In genomic region chr20:2558581-2559301, GRCh38 we compare ENCODE assay signal across 13 cellular contexts. TPM values are rescaled to one million over a fixed set of nuclear protein-coding genes. Genes with fewer than 3 reads are reported as not detected.
DNase-seq lines count a peak whose midpoint lies in the region; ATAC-seq and TF ChIP-seq lines count a peak whose summit lies in the region.
"Had no signal": no experiment of that assay in that cellular context is flagged by ENCODE, and none has a peak within 500 bp of the region (broad histone marks: within the 10 kb centered on the region; RNA-seq: fewer than 3 reads in every experiment).

No MANE protein-coding gene starts in this region.

- H3K9me3 Mint-ChIP-seq in T-helper 2 cell treated with Interferon-gamma antibody and Interleukin-4, amounts not matched to agents 5 μg/mL and 100 μg/mL, for 36 hours = no peaks in the 10 kb centered on the region
- H3K9me3 Mint-ChIP-seq: activated T-helper 17 cell treated with anti-CD3 and anti-CD28 coated beads, Interleukin-2, amount 50 U/mL, for 72 hours; stimulated activated effector memory CD8-positive, alpha-beta T cell treated with anti-CD3 and anti-CD28 coated beads, Interleukin-12 subunit alpha, Interleukin-12 subunit beta, amount 100 ng/mL, for 72 hours had no signal

- H3K9me3 ChIP-seq in MG63 = no peaks in the 10 kb centered on the region
- H3K9me3 ChIP-seq in esophagus squamous epithelium = no peaks in the 10 kb centered on the region
- peaks cover 1% of the 10 kb centered on the region for H3K9me3 ChIP-seq in neuron (ENCODE audit: low read length)

- DNase-seq in Ammon's horn (ENCODE audit: low spot score) (peak; percentile 30), MG63 (peak; percentile 4), esophagus squamous epithelium (lab: John Stamatoyannopoulos, UW) (no peak), CD1c-positive myeloid dendritic cell (ENCODE audit: extremely low spot score) (no peak), germinal center (ENCODE audit: low spot score) (no peak)
- DNase-seq in T-helper 2 cell treated with Interferon-gamma antibody and Interleukin-4, amounts not matched to agents 5 μg/mL and 100 μg/mL, for 36 hours (ENCODE audit: low spot score) = no peak
- DNase-seq: DND-41, foreskin melanocyte had no signal

- TF ChIP-seq CTCF in esophagus squamous epithelium (IDR thresholded peaks at IDR 0.05) = no peak

- H3K27ac Mint-ChIP-seq in T-helper 2 cell treated with Interferon-gamma antibody and Interleukin-4, amounts not matched to agents 5 μg/mL and 100 μg/mL, for 36 hours = no peak overlapping the region
- H3K27ac Mint-ChIP-seq: activated T-helper 17 cell treated with anti-CD3 and anti-CD28 coated beads, Interleukin-2, amount 50 U/mL, for 72 hours; stimulated activated effector memory CD8-positive, alpha-beta T cell treated with anti-CD3 and anti-CD28 coated beads, Interleukin-12 subunit alpha, Interleukin-12 subunit beta, amount 100 ng/mL, for 72 hours had no signal

- H3K4me1 ChIP-seq in esophagus squamous epithelium (peaks cover 8 to 12% (median 10%) of the 10 kb centered on the region in 3 donors), neuron (ENCODE audit: insufficient read depth, low read length) (peaks cover 17% of the 10 kb centered on the region)

- no peaks in the 10 kb centered on the region for H3K36me3 Mint-ChIP-seq in T-helper 2 cell treated with Interferon-gamma antibody and Interleukin-4, amounts not matched to agents 5 μg/mL and 100 μg/mL, for 36 hours (ENCODE audit: low read depth)
- H3K36me3 Mint-ChIP-seq: stimulated activated effector memory CD8-positive, alpha-beta T cell treated with anti-CD3 and anti-CD28 coated beads, Interleukin-12 subunit alpha, Interleukin-12 subunit beta, amount 100 ng/mL, for 72 hours had no signal

- H3K36me3 ChIP-seq in MG63 (no peaks in the 10 kb centered on the region), esophagus squamous epithelium (no peaks in the 10 kb centered on the region), neuron (ENCODE audit: insufficient read depth, low read length) (no peaks in the 10 kb centered on the region)

- H3K4me1 Mint-ChIP-seq in T-helper 2 cell treated with Interferon-gamma antibody and Interleukin-4, amounts not matched to agents 5 μg/mL and 100 μg/mL, for 36 hours (ENCODE audit: low read depth) = no peaks in the 10 kb centered on the region
- H3K4me1 Mint-ChIP-seq: activated T-helper 17 cell treated with anti-CD3 and anti-CD28 coated beads, Interleukin-2, amount 50 U/mL, for 72 hours; stimulated activated effector memory CD8-positive, alpha-beta T cell treated with anti-CD3 and anti-CD28 coated beads, Interleukin-12 subunit alpha, Interleukin-12 subunit beta, amount 100 ng/mL, for 72 hours had no signal

- no peak for TF ChIP-seq POLR2A in esophagus squamous epithelium (IDR thresholded peaks at IDR 0.05)

- H3K4me3 Mint-ChIP-seq in T-helper 2 cell treated with Interferon-gamma antibody and Interleukin-4, amounts not matched to agents 5 μg/mL and 100 μg/mL, for 36 hours = no peak overlapping the region
- H3K4me3 Mint-ChIP-seq: activated T-helper 17 cell treated with anti-CD3 and anti-CD28 coated beads, Interleukin-2, amount 50 U/mL, for 72 hours; stimulated activated effector memory CD8-positive, alpha-beta T cell treated with anti-CD3 and anti-CD28 coated beads, Interleukin-12 subunit alpha, Interleukin-12 subunit beta, amount 100 ng/mL, for 72 hours had no signal

- peak overlapping the region; percentile 59 for H2AFZ ChIP-seq in neuron (ENCODE audit: low read depth, low read length)

- H3K27me3 ChIP-seq in MG63 = peaks cover 8% of the 10 kb centered on the region
- peaks cover 10 to 80% (median 10%) of the 10 kb centered on the region in 4 donors for H3K27me3 ChIP-seq in esophagus squamous epithelium
- H3K27me3 ChIP-seq in neuron (ENCODE audit: insufficient read depth, low read length) = peaks cover 56% of the 10 kb centered on the region

- ATAC-seq in GM21367 (IDR thresholded peaks at IDR 0.05; ENCODE audit: unreplicated experiment) = no peak
- ATAC-seq: activated T-helper 17 cell treated with anti-CD3 and anti-CD28 coated beads, Interleukin-2, amount 50 U/mL, for 72 hours; stimulated activated effector memory CD8-positive, alpha-beta T cell treated with anti-CD3 and anti-CD28 coated beads, Interleukin-12 subunit alpha, Interleukin-12 subunit beta, amount 100 ng/mL, for 72 hours had no signal

- H3K27ac ChIP-seq in esophagus squamous epithelium = no peak overlapping the region

- H3K27me3 Mint-ChIP-seq in T-helper 2 cell treated with Interferon-gamma antibody and Interleukin-4, amounts not matched to agents 5 μg/mL and 100 μg/mL, for 36 hours (ENCODE audit: low read depth) = peaks cover 49% of the 10 kb centered on the region

- 4 to 8% methylated on average over 18 to 25 of the region's 54 CpGs for WGBS in esophagus squamous epithelium, 2 donors

- intact Hi-C loops in esophagus squamous epithelium (cut with DNase I) = no loop called here

- H3K4me3 ChIP-seq in MG63 = no peak overlapping the region
- H3K4me3 ChIP-seq in esophagus squamous epithelium = peak overlapping the region in 3 of 4 donors; percentile 11 to 51 (median 37)
- H3K4me3 ChIP-seq in neuron (ENCODE audit: low read length) = no peak overlapping the region

RNA-seq across cellular contexts. Expression of gene TMC2, which starts 22.4 kb away (rescaled TPM):
- total RNA-seq in MG63 (2014; rRNA removed; shearing (Covaris generic); ENCODE audit: low replicate concordance) = not detected in 2 replicates
- total RNA-seq in esophagus squamous epithelium = under 1 TPM in 1 of 4 donors, not detected in 3; 0.19 TPM
- total RNA-seq: activated T-helper 17 cell treated with anti-CD3 and anti-CD28 coated beads, Interleukin-2, amount 50 U/mL, for 72 hours; SK-MEL-5 had no signal

RNA-seq across cellular contexts. Expression of gene ZNF343, which starts 50.0 kb away (rescaled TPM):
- total RNA-seq in MG63 (2014; rRNA removed; shearing (Covaris generic); ENCODE audit: low replicate concordance) = 2.2 and 3.7 TPM in 2 replicates
- total RNA-seq in esophagus squamous epithelium = 10 to 100 TPM in 1 of 4 donors, 1 to 10 TPM in 3; 4.9 to 13.2 (median 5.4) TPM

Comparison
In these comparisons a context has a peak if more than half of its experiments do, and no peak if none do; other contexts are left out.
1. DNase-seq: peak in Ammon's horn (single experiment) and MG63 (single experiment); none in esophagus squamous epithelium (single experiment), T-helper 2 cell treated with Interferon-gamma antibody and Interleukin-4, amounts not matched to agents 5 μg/mL and 100 μg/mL, for 36 hours (single experiment), CD1c-positive myeloid dendritic cell (single experiment) and germinal center (single experiment).
2. H3K4me3 ChIP-seq: peak in esophagus squamous epithelium (3 of 4); none in MG63 (single experiment) and neuron (single experiment).